Comparison of ENCODE assay signal across 26 cellular contexts in genomic region chr5:140270008-140270407, GRCh38.
"Had no signal": no experiment of that assay in that cellular context is flagged by ENCODE, and none has a peak within 500 bp of the region (broad histone marks: within the 10 kb centered on the region; RNA-seq: fewer than 3 reads in every experiment).

No MANE protein-coding gene starts in this region.

- H3K4me3 ChIP-seq: left ventricle myocardium inferior, lung, pancreas, prostate gland, skin epidermis, spleen, suprapubic skin, thoracic aorta, tibial artery, uterus had no signal

- H3K9me3 ChIP-seq: left ventricle myocardium inferior, pancreas, prostate gland, spleen, suprapubic skin, thoracic aorta, tibial artery, uterus had no signal

- H3K27me3 Mint-ChIP-seq: naive thymus-derived CD8-positive, alpha-beta T cell; stimulated activated naive CD8-positive, alpha-beta T cell treated with anti-CD3 and anti-CD28 coated beads, Interleukin-15, Interleukin-2, amounts not matched to agents 100 ng/mL and 50 ng/mL, for 24 hours had no signal

- H3K27ac Mint-ChIP-seq: mesothelial cell of epicardium; naive thymus-derived CD8-positive, alpha-beta T cell; stimulated activated effector memory CD8-positive, alpha-beta T cell treated with anti-CD3 and anti-CD28 coated beads, Interleukin-12 subunit alpha, Interleukin-12 subunit beta, amount 100 ng/mL, for 72 hours; stimulated activated naive CD8-positive, alpha-beta T cell treated with anti-CD3 and anti-CD28 coated beads, Interleukin-15, Interleukin-2, amounts not matched to agents 100 ng/mL and 50 ng/mL, for 24 hours had no signal

- H3K4me3 Mint-ChIP-seq: mesothelial cell of epicardium; naive thymus-derived CD8-positive, alpha-beta T cell; nephron; neural crest cell; stimulated activated effector memory CD8-positive, alpha-beta T cell treated with anti-CD3 and anti-CD28 coated beads, Interleukin-12 subunit alpha, Interleukin-12 subunit beta, amount 100 ng/mL, for 72 hours; stimulated activated naive CD8-positive, alpha-beta T cell treated with anti-CD3 and anti-CD28 coated beads, Interleukin-15, Interleukin-2, amounts not matched to agents 100 ng/mL and 50 ng/mL, for 24 hours had no signal

- DNase-seq: hippocampal formation; left ventricle myocardium inferior; mesendoderm; naive thymus-derived CD8-positive, alpha-beta T cell; nucleus accumbens; pancreas; posterior cingulate gyrus; retina; right cardiac atrium; spleen; stimulated activated CD4-positive, alpha-beta T cell treated with anti-CD3 and anti-CD28 coated beads, Interleukin-4, amount 100 ng/mL, for 24 hours; stimulated activated naive CD4-positive, alpha-beta T cell; tibial artery; trophoblast cell; uterus had no signal

- H3K4me1 ChIP-seq: prostate gland, uterus had no signal

- H3K36me3 Mint-ChIP-seq: stimulated activated effector memory CD8-positive, alpha-beta T cell treated with anti-CD3 and anti-CD28 coated beads, Interleukin-12 subunit alpha, Interleukin-12 subunit beta, amount 100 ng/mL, for 72 hours had no signal

- H3K27me3 ChIP-seq: pancreas, spleen, suprapubic skin, tibial artery, uterus had no signal

- H3K27ac ChIP-seq: left ventricle myocardium inferior, pancreas, prostate gland, skin epidermis, spleen, suprapubic skin, thoracic aorta, tibial artery, uterus had no signal

- H3K9me3 Mint-ChIP-seq: mesothelial cell of epicardium; naive thymus-derived CD8-positive, alpha-beta T cell; nephron; neural crest cell; stimulated activated effector memory CD8-positive, alpha-beta T cell treated with anti-CD3 and anti-CD28 coated beads, Interleukin-12 subunit alpha, Interleukin-12 subunit beta, amount 100 ng/mL, for 72 hours; stimulated activated naive CD8-positive, alpha-beta T cell treated with anti-CD3 and anti-CD28 coated beads, Interleukin-15, Interleukin-2, amounts not matched to agents 100 ng/mL and 50 ng/mL, for 24 hours had no signal

- H3K36me3 ChIP-seq: left ventricle myocardium inferior, pancreas, prostate gland, thoracic aorta, uterus had no signal

- FAIRE-seq: keratinocyte, pancreas had no signal
